22 cellular contexts compared by ENCODE assay signal in genomic region chr12:82109243-82109642, GRCh38.
"Had no signal": no experiment of that assay in that cellular context is flagged by ENCODE, and none has a peak within 500 bp of the region (broad histone marks: within the 10 kb centered on the region; RNA-seq: fewer than 3 reads in every experiment).

No MANE protein-coding gene starts in this region.

- DNase-seq: colonic mucosa; cortex of kidney; effector CD8-positive, alpha-beta T cell; effector memory CD8-positive, alpha-beta T cell; endodermal cell; heart left ventricle; hypothalamus; immature natural killer cell; islet precursor cell; left cardiac atrium; left lung; left ventricle myocardium superior; lower lobe of right lung; mesendoderm; midbrain; naive thymus-derived CD4-positive, alpha-beta T cell had no signal

- ATAC-seq: effector memory CD8-positive, alpha-beta T cell; foreskin keratinocyte; gastroesophageal sphincter; heart left ventricle; left cardiac atrium; left lung; left ventricle myocardium superior; lower lobe of right lung; naive thymus-derived CD4-positive, alpha-beta T cell had no signal

- H3K4me3 ChIP-seq: colonic mucosa, esophagus muscularis mucosa, gastroesophageal sphincter, heart left ventricle, hepatocyte, left lung, lower lobe of right lung had no signal

- H3K4me2 ChIP-seq: hepatocyte had no signal

- FAIRE-seq: endometrium, frontal cortex had no signal

- H3K4me1 ChIP-seq: colonic mucosa, foreskin keratinocyte, heart left ventricle, left lung, lower lobe of right lung had no signal

- H3K79me2 ChIP-seq: hepatocyte had no signal

- H3K27ac ChIP-seq: colonic mucosa, esophagus muscularis mucosa, foreskin keratinocyte, gastroesophageal sphincter, heart left ventricle, hepatocyte, left lung, lower lobe of right lung had no signal

- H3K27me3 ChIP-seq: colonic mucosa, esophagus muscularis mucosa, foreskin keratinocyte, gastroesophageal sphincter, heart left ventricle, hepatocyte, left lung had no signal

- H2AFZ ChIP-seq: hepatocyte had no signal

- H3K36me3 ChIP-seq: colonic mucosa, esophagus muscularis mucosa, gastroesophageal sphincter, heart left ventricle, left lung, lower lobe of right lung had no signal

- H3K9me3 ChIP-seq: colonic mucosa, esophagus muscularis mucosa, gastroesophageal sphincter, heart left ventricle, left lung, lower lobe of right lung had no signal
